1 cellular context compared by ENCODE assay signal in the genomic region with DNA sequence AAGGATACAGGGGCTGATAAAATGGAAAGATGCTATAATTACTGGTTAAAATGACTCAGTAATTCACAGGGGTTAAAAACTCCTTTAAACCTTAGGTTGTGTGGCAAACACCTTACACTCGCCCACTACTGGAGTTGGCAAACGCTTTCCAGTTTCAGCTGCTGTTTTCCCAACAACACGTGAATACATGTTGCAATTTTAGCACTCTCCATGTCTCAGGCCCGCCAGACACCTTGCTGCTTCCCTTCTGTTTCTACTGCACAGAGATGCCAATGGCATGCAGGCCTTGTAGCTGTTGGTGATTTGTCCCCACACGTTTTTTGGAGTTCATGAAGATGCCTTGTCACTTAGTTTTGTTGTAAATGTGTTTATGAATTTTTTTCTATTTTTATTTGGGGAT.
A peak's percentile ranks its signal among the peaks of the same experiment; 100 is the strongest.
TF ChIP-seq lines count a peak whose summit lies in the region.

No MANE protein-coding gene starts in this region.

TF ChIP-seq in HepG2, 621 proteins besides CTCF, POLR2A, EP300 and RAD21:
- TF ChIP-seq GPN1 (CRISPR knock-in tag; IDR thresholded peaks at IDR 0.05; ENCODE audit: borderline replicate concordance): no peak
- TF ChIP-seq HNF4G (IDR thresholded peaks at IDR 0.05; ENCODE audit: borderline replicate concordance, low read depth, low read length): no peak
- no peak for TF ChIP-seq HNF4G (CRISPR knock-in tag; IDR thresholded peaks at IDR 0.05; ENCODE audit: borderline replicate concordance, low read depth)
- no peak for TF ChIP-seq KAT2B (IDR thresholded peaks at IDR 0.05; ENCODE audit: borderline replicate concordance, low read depth, low read length)
- peak; percentile 38 for TF ChIP-seq CEBPB (IDR thresholded peaks at IDR 0.05; ENCODE audit: borderline replicate concordance, low read depth, low read length)
- TF ChIP-seq BHLHE40 (IDR thresholded peaks at IDR 0.05; ENCODE audit: low read length): peak; percentile 65
